ENCODE assay signal across 33 cellular contexts in genomic region chr4:41468122-41468521, GRCh38.
"Had no signal": no experiment of that assay in that cellular context is flagged by ENCODE, and none has a peak within 500 bp of the region (broad histone marks: within the 10 kb centered on the region; RNA-seq: fewer than 3 reads in every experiment).

No MANE protein-coding gene starts in this region.

- FAIRE-seq: colon had no signal

- DNase-seq: activated CD4-positive, alpha-beta memory T cell treated with anti-CD3 and anti-CD28 coated beads for 36 hours; activated CD4-positive, alpha-beta T cell treated with anti-CD3 and anti-CD28 coated beads for 36 hours; activated CD4-positive, alpha-beta T cell treated with anti-CD3 and anti-CD28 coated beads, Interleukin-2, amount 10 ng/mL, durations not matched to agents 24 days and 14 days; activated CD4-positive, CD25-positive, alpha-beta regulatory T cell; activated CD4-positive, CD25-positive, alpha-beta regulatory T cell treated with anti-CD3 and anti-CD28 coated beads, Interleukin-2, amount 50 U/mL, for 72 hours; activated CD8-positive, alpha-beta memory T cell treated with anti-CD3 and anti-CD28 coated beads, Interleukin-2, amount 10 ng/mL, durations not matched to agents 7 days and 5 days; activated CD8-positive, alpha-beta memory T cell treated with anti-CD3 and anti-CD28 coated beads, Interleukin-2, amount 50 U/mL, for 4 hours; activated CD8-positive, alpha-beta T cell treated with anti-CD3 and anti-CD28 coated beads, Interleukin-2, amount 10 ng/mL, durations not matched to agents 7 days and 5 days; activated effector memory CD4-positive, alpha-beta T cell treated with anti-CD3 and anti-CD28 coated beads, Interleukin-2, amount 50 U/mL, for 16 hours; activated naive CD4-positive, alpha-beta T cell treated with anti-CD3 and anti-CD28 coated beads for 36 hours; activated naive CD8-positive, alpha-beta T cell treated with anti-CD3 and anti-CD28 coated beads for 36 hours; activated naive CD8-positive, alpha-beta T cell treated with anti-CD3 and anti-CD28 coated beads, Interleukin-2, amount 50 U/mL, for 24 hours; activated T-cell treated with anti-CD3 and anti-CD28 coated beads, Interleukin-2, amount 50 U/mL, for 1 hour; activated T-cell treated with anti-CD3 and anti-CD28 coated beads, Interleukin-2, amount 50 U/mL, for 48 hours; adrenal gland; aorta; body of pancreas; caudate nucleus; cortex of kidney; dermis blood vessel endothelial cell; effector CD4-positive, alpha-beta T cell; effector memory CD8-positive, alpha-beta T cell; erythroblast; foreskin keratinocyte; gastrocnemius medialis; glutamatergic neuron; heart left ventricle; T-helper 9 cell had no signal

- H3K9me3 ChIP-seq: adrenal gland, body of pancreas, esophagus muscularis mucosa, gastrocnemius medialis, heart left ventricle had no signal

- H3K36me3 Mint-ChIP-seq: activated CD4-positive, alpha-beta memory T cell treated with anti-CD3 and anti-CD28 coated beads for 36 hours; activated CD8-positive, alpha-beta memory T cell treated with anti-CD3 and anti-CD28 coated beads, Interleukin-2, amount 10 ng/mL, durations not matched to agents 7 days and 5 days; activated naive CD4-positive, alpha-beta T cell treated with anti-CD3 and anti-CD28 coated beads, Interleukin-2, amount 50 U/mL, for 24 hours; activated naive CD8-positive, alpha-beta T cell treated with anti-CD3 and anti-CD28 coated beads for 36 hours had no signal

- H3K27ac Mint-ChIP-seq: activated CD4-positive, alpha-beta memory T cell treated with anti-CD3 and anti-CD28 coated beads for 36 hours; activated CD4-positive, alpha-beta T cell treated with anti-CD3 and anti-CD28 coated beads for 36 hours; activated CD4-positive, alpha-beta T cell treated with anti-CD3 and anti-CD28 coated beads, Interleukin-2, amount 10 ng/mL, durations not matched to agents 24 days and 14 days; activated CD8-positive, alpha-beta memory T cell treated with anti-CD3 and anti-CD28 coated beads, Interleukin-2, amount 10 ng/mL, durations not matched to agents 7 days and 5 days; activated CD8-positive, alpha-beta T cell treated with anti-CD3 and anti-CD28 coated beads, Interleukin-2, amount 10 ng/mL, durations not matched to agents 7 days and 5 days; activated naive CD4-positive, alpha-beta T cell treated with anti-CD3 and anti-CD28 coated beads for 36 hours; activated naive CD4-positive, alpha-beta T cell treated with anti-CD3 and anti-CD28 coated beads, Interleukin-2, amount 50 U/mL, for 24 hours; activated naive CD8-positive, alpha-beta T cell treated with anti-CD3 and anti-CD28 coated beads for 36 hours; activated naive CD8-positive, alpha-beta T cell treated with anti-CD3 and anti-CD28 coated beads, Interleukin-2, amount 50 U/mL, for 24 hours; activated T-helper 1 cell treated with anti-CD3 and anti-CD28 coated beads, Interleukin-12 subunit alpha, Interleukin-12 subunit beta, Interleukin-2, Interleukin-4 antibody, amounts not matched to agents 30 ng/mL and 10 ng/mL and 1 ng/mL, durations not matched to agents 14 hours and 24 hours and 36 hours; activated T-helper 2 cell treated with anti-CD3 and anti-CD28 coated beads, Interferon-gamma antibody, Interleukin-2, Interleukin-4, amounts not matched to agents 10 μg/mL and 5 μg/mL and 100 μg/mL, durations not matched to agents 14 hours and 24 hours and 36 hours; effector memory CD8-positive, alpha-beta T cell had no signal

- H3K9me3 Mint-ChIP-seq: activated CD4-positive, alpha-beta memory T cell treated with anti-CD3 and anti-CD28 coated beads for 36 hours; activated CD4-positive, alpha-beta T cell treated with anti-CD3 and anti-CD28 coated beads, Interleukin-2, amount 10 ng/mL, durations not matched to agents 24 days and 14 days; activated naive CD4-positive, alpha-beta T cell treated with anti-CD3 and anti-CD28 coated beads, Interleukin-2, amount 50 U/mL, for 24 hours; activated naive CD8-positive, alpha-beta T cell treated with anti-CD3 and anti-CD28 coated beads for 36 hours; activated naive CD8-positive, alpha-beta T cell treated with anti-CD3 and anti-CD28 coated beads, Interleukin-2, amount 50 U/mL, for 24 hours; activated T-helper 1 cell treated with anti-CD3 and anti-CD28 coated beads, Interleukin-12 subunit alpha, Interleukin-12 subunit beta, Interleukin-2, Interleukin-4 antibody, amounts not matched to agents 30 ng/mL and 10 ng/mL and 1 ng/mL, durations not matched to agents 14 hours and 24 hours and 36 hours; activated T-helper 2 cell treated with anti-CD3 and anti-CD28 coated beads, Interferon-gamma antibody, Interleukin-2, Interleukin-4, amounts not matched to agents 10 μg/mL and 5 μg/mL and 100 μg/mL, durations not matched to agents 14 hours and 24 hours and 36 hours had no signal

- H3K27ac ChIP-seq: adrenal gland, body of pancreas, esophagus muscularis mucosa, foreskin keratinocyte, heart left ventricle had no signal

- H3K4me3 ChIP-seq: adrenal gland, body of pancreas, esophagus muscularis mucosa, gastrocnemius medialis, heart left ventricle had no signal

- H3K4me3 Mint-ChIP-seq: activated CD4-positive, alpha-beta memory T cell treated with anti-CD3 and anti-CD28 coated beads for 36 hours; activated CD4-positive, alpha-beta T cell treated with anti-CD3 and anti-CD28 coated beads for 36 hours; activated CD4-positive, alpha-beta T cell treated with anti-CD3 and anti-CD28 coated beads, Interleukin-2, amount 10 ng/mL, durations not matched to agents 24 days and 14 days; activated CD8-positive, alpha-beta memory T cell treated with anti-CD3 and anti-CD28 coated beads, Interleukin-2, amount 10 ng/mL, durations not matched to agents 7 days and 5 days; activated CD8-positive, alpha-beta T cell treated with anti-CD3 and anti-CD28 coated beads, Interleukin-2, amount 10 ng/mL, durations not matched to agents 7 days and 5 days; activated naive CD4-positive, alpha-beta T cell treated with anti-CD3 and anti-CD28 coated beads for 36 hours; activated naive CD4-positive, alpha-beta T cell treated with anti-CD3 and anti-CD28 coated beads, Interleukin-2, amount 50 U/mL, for 24 hours; activated naive CD8-positive, alpha-beta T cell treated with anti-CD3 and anti-CD28 coated beads for 36 hours; activated naive CD8-positive, alpha-beta T cell treated with anti-CD3 and anti-CD28 coated beads, Interleukin-2, amount 50 U/mL, for 24 hours; activated T-helper 1 cell treated with anti-CD3 and anti-CD28 coated beads, Interleukin-12 subunit alpha, Interleukin-12 subunit beta, Interleukin-2, Interleukin-4 antibody, amounts not matched to agents 30 ng/mL and 10 ng/mL and 1 ng/mL, durations not matched to agents 14 hours and 24 hours and 36 hours; effector memory CD8-positive, alpha-beta T cell had no signal

- H3K27me3 Mint-ChIP-seq: activated CD4-positive, alpha-beta memory T cell treated with anti-CD3 and anti-CD28 coated beads for 36 hours; activated CD4-positive, alpha-beta T cell treated with anti-CD3 and anti-CD28 coated beads, Interleukin-2, amount 10 ng/mL, durations not matched to agents 24 days and 14 days; activated CD8-positive, alpha-beta memory T cell treated with anti-CD3 and anti-CD28 coated beads, Interleukin-2, amount 10 ng/mL, durations not matched to agents 7 days and 5 days; activated naive CD8-positive, alpha-beta T cell treated with anti-CD3 and anti-CD28 coated beads for 36 hours; effector memory CD8-positive, alpha-beta T cell had no signal

- H3K4me1 Mint-ChIP-seq: activated CD4-positive, alpha-beta T cell treated with anti-CD3 and anti-CD28 coated beads for 36 hours; activated CD4-positive, alpha-beta T cell treated with anti-CD3 and anti-CD28 coated beads, Interleukin-2, amount 10 ng/mL, durations not matched to agents 24 days and 14 days; activated CD8-positive, alpha-beta memory T cell treated with anti-CD3 and anti-CD28 coated beads, Interleukin-2, amount 10 ng/mL, durations not matched to agents 7 days and 5 days; activated naive CD4-positive, alpha-beta T cell treated with anti-CD3 and anti-CD28 coated beads, Interleukin-2, amount 50 U/mL, for 24 hours; activated naive CD8-positive, alpha-beta T cell treated with anti-CD3 and anti-CD28 coated beads for 36 hours; activated naive CD8-positive, alpha-beta T cell treated with anti-CD3 and anti-CD28 coated beads, Interleukin-2, amount 50 U/mL, for 24 hours had no signal

- H3K4me1 ChIP-seq: adrenal gland, body of pancreas, foreskin keratinocyte had no signal

- ATAC-seq: activated CD4-positive, alpha-beta T cell treated with anti-CD3 and anti-CD28 coated beads for 36 hours; activated CD8-positive, alpha-beta memory T cell treated with anti-CD3 and anti-CD28 coated beads, Interleukin-2, amount 10 ng/mL, durations not matched to agents 7 days and 5 days; activated CD8-positive, alpha-beta T cell treated with anti-CD3 and anti-CD28 coated beads, Interleukin-2, amount 10 ng/mL, durations not matched to agents 7 days and 5 days; activated naive CD8-positive, alpha-beta T cell treated with anti-CD3 and anti-CD28 coated beads, Interleukin-2, amount 50 U/mL, for 24 hours; body of pancreas; effector memory CD8-positive, alpha-beta T cell; foreskin keratinocyte; gastrocnemius medialis; heart left ventricle had no signal

- H3K27me3 ChIP-seq: adrenal gland, body of pancreas, esophagus muscularis mucosa, gastrocnemius medialis, heart left ventricle had no signal

- H3K36me3 ChIP-seq: adrenal gland, esophagus muscularis mucosa, gastrocnemius medialis, heart left ventricle had no signal
